In the genomic region with DNA sequence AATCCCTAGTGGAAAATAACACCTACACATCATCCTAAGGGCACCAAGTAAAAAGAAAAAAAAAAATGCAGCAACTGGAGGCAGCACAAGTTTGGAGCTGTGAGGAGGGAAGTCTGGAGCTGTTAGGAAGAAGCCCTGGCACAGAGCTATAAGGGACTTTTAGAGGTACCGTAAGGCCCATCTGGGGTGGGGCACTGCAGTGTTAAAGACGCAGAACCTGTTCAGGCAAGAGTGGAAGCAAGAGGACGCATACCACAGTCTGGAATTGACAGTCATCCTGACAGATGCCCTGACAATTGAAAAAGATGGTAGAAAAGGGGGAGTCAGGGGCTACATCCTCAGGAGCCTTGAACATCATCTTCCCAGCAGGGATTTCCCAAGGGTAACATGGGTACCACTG, we compare ENCODE assay signal across 12 cellular contexts.
DNase-seq lines count a peak whose midpoint lies in the region; ATAC-seq and TF ChIP-seq lines count a peak whose summit lies in the region.
"Had no signal": no experiment of that assay in that cellular context is flagged by ENCODE, and none has a peak within 500 bp of the region (broad histone marks: within the 10 kb centered on the region; RNA-seq: fewer than 3 reads in every experiment).

No MANE protein-coding gene starts in this region.

- H3K9me3 ChIP-seq in GM23248 (ENCODE audit: low read depth) (no peaks in the 10 kb centered on the region), T-helper 17 cell (ENCODE audit: control insufficient read depth, low read length, poor library complexity, severe bottlenecking) (no peaks in the 10 kb centered on the region), esophagus squamous epithelium (no peaks in the 10 kb centered on the region), skeletal muscle tissue (ENCODE audit: control insufficient read depth in 3 of 3, low read length in 3 of 3) (no peaks in the 10 kb centered on the region)

- no peak for DNase-seq in GM23248
- DNase-seq in T-helper 17 cell: no peak
- DNase-seq in esophagus squamous epithelium (lab: John Stamatoyannopoulos, UW): no peak
- DNase-seq in central memory CD4-positive, alpha-beta T cell: no peak
- no peak for DNase-seq in mucosa of gallbladder (ENCODE audit: low spot score)
- DNase-seq: activated CD8-positive, alpha-beta memory T cell treated with anti-CD3 and anti-CD28 coated beads, Interleukin-2, amount 50 U/mL, for 4 hours; brain microvascular endothelial cell; NCI-H345; PC-9 had no signal

- H3K4me3 Mint-ChIP-seq in T-helper 17 cell: no peak overlapping the region

- no peaks in the 10 kb centered on the region for H3K79me2 ChIP-seq in GM23248 (ENCODE audit: insufficient read depth)

- H3K9ac ChIP-seq in GM23248 (no peak overlapping the region), skeletal muscle tissue (ENCODE audit: low read depth in 1 of 3, low read length in 3 of 3) (no peak overlapping the region)

- no peak for ATAC-seq in T-helper 17 cell
- ATAC-seq in GM21360 (IDR thresholded peaks at IDR 0.05; ENCODE audit: unreplicated experiment): no peak

- H3K4me2 ChIP-seq in GM23248 (ENCODE audit: unreplicated experiment): no peak overlapping the region
- H3K4me2 ChIP-seq: PC-9 had no signal

- no peaks in the 10 kb centered on the region for H3K27me3 Mint-ChIP-seq in T-helper 17 cell

- peak overlapping the region; percentile 95 for H3K27ac Mint-ChIP-seq in T-helper 17 cell
- H3K27ac Mint-ChIP-seq: T-helper 2 cell treated with Interferon-gamma antibody and Interleukin-4, amounts not matched to agents 5 μg/mL and 100 μg/mL, for 36 hours had no signal

- H3K4me1 Mint-ChIP-seq in T-helper 17 cell: peaks cover 17% of the 10 kb centered on the region

- H3K27ac ChIP-seq in GM23248 (no peak overlapping the region), esophagus squamous epithelium (peak overlapping the region; percentile 17 to 84 (median 60)), skeletal muscle tissue (ENCODE audit: low read depth, low read length) (peak overlapping the region; percentile 81)
- H3K27ac ChIP-seq: brain microvascular endothelial cell, PC-9 had no signal

- in situ Hi-C loops in GM23248 (cut with MboI): no loop called here

- peaks cover 2% of the 10 kb centered on the region for H3K36me3 Mint-ChIP-seq in T-helper 17 cell (ENCODE audit: low read depth)

- no peaks in the 10 kb centered on the region for H3K36me3 ChIP-seq in GM23248 (ENCODE audit: low read depth)
- H3K36me3 ChIP-seq in esophagus squamous epithelium: no peaks in the 10 kb centered on the region
- H3K36me3 ChIP-seq in skeletal muscle tissue (ENCODE audit: control insufficient read depth in 3 of 3, insufficient read depth in 3 of 3, low read length in 3 of 3): no peaks in the 10 kb centered on the region
- H3K36me3 ChIP-seq: brain microvascular endothelial cell had no signal

- H3K4me1 ChIP-seq in GM23248 (ENCODE audit: insufficient read depth) (peaks cover 6% of the 10 kb centered on the region), esophagus squamous epithelium (peaks cover 18 to 54% (median 41%) of the 10 kb centered on the region in 3 donors), skeletal muscle tissue (ENCODE audit: control insufficient read depth in 3 of 3, insufficient read depth in 3 of 3, low read length in 3 of 3) (peaks cover 39 to 42% (median 39%) of the 10 kb centered on the region in 3 donors)

- H3K27me3 ChIP-seq in GM23248 (replicated peaks; ENCODE audit: insufficient read depth): no peaks in the 10 kb centered on the region
- no peaks in the 10 kb centered on the region for H3K27me3 ChIP-seq in esophagus squamous epithelium
- no peaks in the 10 kb centered on the region for H3K27me3 ChIP-seq in skeletal muscle tissue (ENCODE audit: control insufficient read depth in 3 of 3, insufficient read depth in 3 of 3, low read length in 3 of 3)
- H3K27me3 ChIP-seq: brain microvascular endothelial cell had no signal

- 75 to 76% methylated on average over 3 of the region's 3 CpGs for WGBS in GM23248 (ENCODE audit: low coverage in 1 of 2, low lambda C conversion rate in 2 of 2, missing lambda C conversion rate in 2 of 2), 2 experiments
- WGBS in esophagus squamous epithelium, 2 donors: 36 to 43% methylated on average over 3 of the region's 3 CpGs

- no peaks in the 10 kb centered on the region for H3F3A ChIP-seq in GM23248 (ENCODE audit: insufficient read depth)

- H3K4me3 ChIP-seq in GM23248: no peak overlapping the region
- H3K4me3 ChIP-seq in esophagus squamous epithelium: no peak overlapping the region
- no peak overlapping the region for H3K4me3 ChIP-seq in skeletal muscle tissue (ENCODE audit: low read length in 3 of 3)
- H3K4me3 ChIP-seq: PC-9 had no signal

- TF ChIP-seq POLR2A in esophagus squamous epithelium (IDR thresholded peaks at IDR 0.05): no peak

- H3K9me2 ChIP-seq in GM23248 (ENCODE audit: insufficient read depth): no peaks in the 10 kb centered on the region

- intact Hi-C loops in esophagus squamous epithelium (cut with DNase I): no loop called here

- H4K20me1 ChIP-seq in GM23248 (ENCODE audit: insufficient read depth): no peaks in the 10 kb centered on the region

- TF ChIP-seq CTCF in esophagus squamous epithelium (IDR thresholded peaks at IDR 0.05): no peak

- H2AFZ ChIP-seq in GM23248: 0 out of 2 replicates have a peak overlapping the region, but pooled peaks have one; percentile 91
